ENCODE assay signal across 1 cellular context in the genomic region with DNA sequence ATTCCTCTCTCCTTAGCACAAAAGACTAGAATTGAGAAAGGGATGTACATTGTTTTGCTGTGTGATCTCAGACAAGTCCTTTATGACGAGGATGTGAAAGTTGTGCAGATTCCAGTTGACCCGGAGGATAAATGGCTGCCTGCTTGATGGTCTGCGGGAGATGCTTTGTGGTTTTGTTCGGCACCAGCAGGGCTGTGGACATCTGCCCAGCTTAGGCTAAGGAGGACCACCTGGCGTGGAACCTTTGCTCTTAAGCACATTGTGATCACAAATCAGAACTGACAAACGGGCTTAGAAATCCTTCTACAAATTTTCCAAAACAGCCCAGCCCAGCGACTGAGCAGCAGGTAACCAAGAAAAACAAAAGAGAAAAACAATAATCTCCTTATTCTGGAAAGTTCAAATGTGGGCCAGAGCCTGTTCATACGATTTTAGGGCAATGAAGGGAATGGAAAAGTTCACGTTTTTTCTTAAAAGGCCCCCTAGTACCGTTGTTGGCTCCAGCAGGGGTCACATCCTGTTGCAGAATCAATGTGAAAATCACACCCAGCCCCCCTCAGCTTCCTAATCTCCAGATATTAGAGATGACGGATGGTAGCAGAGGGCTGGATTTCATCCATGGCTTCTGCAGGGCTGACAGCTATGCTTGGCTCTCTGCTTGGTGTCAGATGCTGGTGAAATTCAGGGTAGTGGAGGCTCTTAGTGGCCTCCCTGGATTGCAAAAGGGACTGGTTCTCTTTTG.
TF ChIP-seq lines count a peak whose summit lies in the region.

No MANE protein-coding gene starts in this region.

TF ChIP-seq in H1, 55 proteins besides CTCF, POLR2A, EP300 and RAD21:
- TF ChIP-seq RNF2 (IDR thresholded peaks at IDR 0.05; ENCODE audit: borderline replicate concordance, low read depth, low read length, missing control alignments, poor library complexity, severe bottlenecking) (no peak), TCF12 (IDR thresholded peaks at IDR 0.05; ENCODE audit: low read depth, low read length) (no peak), RXRA (IDR thresholded peaks at IDR 0.05; ENCODE audit: insufficient read depth, low read depth, low read length) (no peak), SIX5 (IDR thresholded peaks at IDR 0.05; ENCODE audit: low read depth, low read length) (no peak)
